8 cellular contexts compared by ENCODE assay signal in the genomic region with DNA sequence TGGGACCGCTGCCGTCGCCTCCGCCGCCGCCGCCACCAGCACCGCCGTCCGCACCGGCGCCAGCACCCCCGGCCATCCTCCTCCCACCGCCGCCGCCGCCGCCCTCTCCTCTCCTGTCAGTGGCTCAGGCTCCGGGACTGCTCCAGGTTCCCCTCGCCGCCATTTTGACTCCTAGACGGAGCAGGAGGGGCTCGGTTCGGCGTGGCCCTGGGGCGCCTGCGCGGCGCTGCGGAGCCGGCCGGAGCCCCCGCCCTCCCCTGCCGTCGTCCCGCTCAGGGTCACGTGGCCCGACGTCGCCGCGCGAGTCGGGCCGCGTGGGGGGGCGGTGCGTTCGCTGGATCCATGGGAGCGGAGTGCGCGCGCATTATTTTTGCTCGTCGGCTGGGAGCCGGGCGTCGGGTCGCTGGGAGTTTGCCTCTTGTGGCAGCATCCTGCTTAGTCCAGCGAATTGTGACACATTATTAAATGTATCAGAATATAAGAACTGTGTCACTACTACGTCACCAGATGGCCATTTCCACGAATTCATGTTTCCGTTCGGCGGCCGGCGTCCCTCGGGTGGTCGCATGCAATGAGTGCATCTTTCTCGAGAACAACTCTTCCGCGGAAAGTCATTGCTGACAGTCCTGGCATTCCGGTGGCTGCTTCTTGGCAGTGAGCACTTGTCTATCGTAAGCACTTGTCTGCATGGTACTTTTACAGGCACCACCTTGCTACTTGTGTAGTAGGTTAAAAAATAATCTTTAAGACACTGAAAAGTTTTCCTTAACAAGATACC. TPM values are rescaled to one million over a fixed set of nuclear protein-coding genes. Genes with fewer than 3 reads are reported as not detected.
DNase-seq lines count a peak whose midpoint lies in the region; ATAC-seq and TF ChIP-seq lines count a peak whose summit lies in the region.

A gene with protein sequence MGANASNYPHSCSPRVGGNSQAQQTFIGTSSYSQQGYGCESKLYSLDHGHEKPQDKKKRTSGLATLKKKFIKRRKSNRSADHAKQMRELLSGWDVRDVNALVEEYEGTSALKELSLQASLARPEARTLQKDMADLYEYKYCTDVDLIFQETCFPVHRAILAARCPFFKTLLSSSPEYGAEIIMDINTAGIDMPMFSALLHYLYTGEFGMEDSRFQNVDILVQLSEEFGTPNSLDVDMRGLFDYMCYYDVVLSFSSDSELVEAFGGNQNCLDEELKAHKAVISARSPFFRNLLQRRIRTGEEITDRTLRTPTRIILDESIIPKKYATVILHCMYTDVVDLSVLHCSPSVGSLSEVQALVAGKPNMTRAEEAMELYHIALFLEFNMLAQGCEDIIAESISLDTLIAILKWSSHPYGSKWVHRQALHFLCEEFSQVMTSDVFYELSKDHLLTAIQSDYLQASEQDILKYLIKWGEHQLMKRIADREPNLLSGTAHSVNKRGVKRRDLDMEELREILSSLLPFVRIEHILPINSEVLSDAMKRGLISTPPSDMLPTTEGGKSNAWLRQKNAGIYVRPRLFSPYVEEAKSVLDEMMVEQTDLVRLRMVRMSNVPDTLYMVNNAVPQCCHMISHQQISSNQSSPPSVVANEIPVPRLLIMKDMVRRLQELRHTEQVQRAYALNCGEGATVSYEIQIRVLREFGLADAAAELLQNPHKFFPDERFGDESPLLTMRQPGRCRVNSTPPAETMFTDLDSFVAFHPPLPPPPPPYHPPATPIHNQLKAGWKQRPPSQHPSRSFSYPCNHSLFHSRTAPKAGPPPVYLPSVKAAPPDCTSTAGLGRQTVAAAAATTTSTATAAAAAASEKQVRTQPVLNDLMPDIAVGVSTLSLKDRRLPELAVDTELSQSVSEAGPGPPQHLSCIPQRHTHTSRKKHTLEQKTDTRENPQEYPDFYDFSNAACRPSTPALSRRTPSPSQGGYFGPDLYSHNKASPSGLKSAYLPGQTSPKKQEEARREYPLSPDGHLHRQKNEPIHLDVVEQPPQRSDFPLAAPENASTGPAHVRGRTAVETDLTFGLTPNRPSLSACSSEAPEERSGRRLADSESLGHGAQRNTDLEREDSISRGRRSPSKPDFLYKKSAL (minus strand): TSS at position 184 of the 778 bp plus-strand sequence. CDS start 36,985 bp downstream, outside the sequence.

- peaks cover 34% of the 10 kb centered on the region for H3K4me1 Mint-ChIP-seq in endothelial cell (ENCODE audit: unreplicated experiment)

- no peaks in the 10 kb centered on the region for H3K9me3 Mint-ChIP-seq in endothelial cell (ENCODE audit: unreplicated experiment)

- peak within 1 kb of the TSS; percentile 95 for H2AFZ ChIP-seq in OCI-LY3 (ENCODE audit: low read depth, low read length)

- TF ChIP-seq CTCF in OCI-LY3 (IDR thresholded peaks at IDR 0.05; ENCODE audit: low read depth, low read length) (no peak), endothelial cell (IDR thresholded peaks at IDR 0.05; ENCODE audit: unreplicated experiment) (no peak)

- peak within 1 kb of the TSS; percentile 92 for H3K9ac ChIP-seq in OCI-LY3 (ENCODE audit: low read length)

- peak within 1 kb of the TSS; percentile 96 for H3K4me2 ChIP-seq in OCI-LY3 (ENCODE audit: low read length)

- H3K9me3 ChIP-seq in OCI-LY3 (ENCODE audit: insufficient read depth, low read length) = peaks cover 11% of the 10 kb centered on the region; the same call in 1 of the 2 replicates

- DNase-seq in DMS 273 (lab: John Stamatoyannopoulos, UW; ENCODE audit: unreplicated experiment) = peak; percentile 99
- peak; percentile 92 for DNase-seq in HuH-7.5 (ENCODE audit: low spot score)
- peak; percentile 96 for DNase-seq in activated CD8-positive, alpha-beta memory T cell treated with anti-CD3 and anti-CD28 coated beads, Interleukin-2, amount 50 U/mL, for 48 hours
- DNase-seq in endothelial cell (ENCODE audit: low spot score) = peak; percentile 98
- peak; percentile 95 for DNase-seq in midbrain (lab: John Stamatoyannopoulos, UW)
- peak; percentile 93 to 94 for DNase-seq in stimulated activated CD8-positive, alpha-beta memory T cell treated with anti-CD3 and anti-CD28 coated beads, Interleukin-15, amount 100 ng/mL, for 48 hours (ENCODE audit: low read depth in 2 of 2)

- H3K4me3 ChIP-seq in OCI-LY3 (ENCODE audit: low read length) = peak within 1 kb of the TSS; percentile 87

- peaks cover 29% of the 10 kb centered on the region for H4K20me1 ChIP-seq in OCI-LY3 (ENCODE audit: insufficient read depth, low read length)

- peaks cover 54% of the 10 kb centered on the region for H3K79me2 ChIP-seq in OCI-LY3 (ENCODE audit: low read length)

- H3K27ac ChIP-seq in OCI-LY3 (ENCODE audit: low read length) = peak within 1 kb of the TSS; percentile 62

- peaks cover 12% of the 10 kb centered on the region for H3K27me3 Mint-ChIP-seq in endothelial cell (ENCODE audit: unreplicated experiment)

- peaks cover 3% of the 10 kb centered on the region for H3K36me3 ChIP-seq in OCI-LY3 (replicated peaks; ENCODE audit: low read depth, low read length)

- no peaks in the 10 kb centered on the region for H3K27me3 ChIP-seq in OCI-LY3 (ENCODE audit: low read depth, low read length)

- peak within 1 kb of the TSS; percentile 96 for H3K4me3 Mint-ChIP-seq in endothelial cell (ENCODE audit: unreplicated experiment)

- peaks cover 33% of the 10 kb centered on the region for H3K4me1 ChIP-seq in OCI-LY3 (ENCODE audit: low read length)

- peak; percentile 80 for ATAC-seq in GM21526 (IDR thresholded peaks at IDR 0.05; ENCODE audit: low FRiP score, unreplicated experiment)

- H3K27ac Mint-ChIP-seq in endothelial cell (ENCODE audit: unreplicated experiment) = peak within 1 kb of the TSS; percentile 94

- H3K36me3 Mint-ChIP-seq in endothelial cell (ENCODE audit: low read depth, unreplicated experiment) = peaks cover 2% of the 10 kb centered on the region

RNA-seq across cellular contexts. Expression of the gene that starts here (rescaled TPM):
- total RNA-seq in endothelial cell (ENCODE audit: unreplicated experiment) = 71.1 TPM

Comparison
In these comparisons a context has a peak if more than half of its experiments do, and no peak if none do; other contexts are left out.
1. Peak in every context shown above with its lines: DNase-seq, ATAC-seq, H3K4me3 ChIP-seq and H3K27ac ChIP-seq.